Comparison of ENCODE assay signal across 24 cellular contexts in the genomic region with DNA sequence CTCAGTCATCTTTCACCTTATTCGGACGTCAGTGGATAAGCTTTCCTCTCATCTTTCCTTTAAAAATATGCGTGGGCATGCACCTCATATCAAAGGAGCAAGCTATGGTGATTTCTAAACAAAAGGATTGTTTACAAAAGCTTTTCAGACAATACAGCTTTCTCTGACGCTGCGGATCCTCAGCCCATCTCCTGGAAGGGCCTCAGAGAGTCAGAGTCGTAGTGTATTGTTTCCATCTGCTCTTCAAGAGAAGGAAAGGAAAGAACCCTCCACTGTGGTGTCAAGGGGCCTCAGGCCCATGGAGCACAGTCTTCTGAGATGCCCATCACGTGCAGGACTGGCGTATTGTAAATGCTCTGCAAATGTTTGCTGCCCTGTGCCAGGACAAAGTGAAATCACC.
"Had no signal": no experiment of that assay in that cellular context is flagged by ENCODE, and none has a peak within 500 bp of the region (broad histone marks: within the 10 kb centered on the region; RNA-seq: fewer than 3 reads in every experiment).

No MANE protein-coding gene starts in this region.

- DNase-seq: dermis blood vessel endothelial cell; effector memory CD4-positive, alpha-beta T cell; head of caudate nucleus; left ventricle myocardium superior; lower lobe of right lung; midbrain; naive thymus-derived CD4-positive, alpha-beta T cell; occipital lobe; ovary; posterior cingulate gyrus; psoas muscle; right cardiac atrium; sigmoid colon; stimulated activated CD4-positive, alpha-beta T cell treated with anti-CD3 and anti-CD28 coated beads, Interleukin-2, amount 100 ng/mL, for 24 hours; stimulated activated CD4-positive, alpha-beta T cell treated with anti-CD3 and anti-CD28 coated beads, Interleukin-4, amount 100 ng/mL, for 24 hours; stimulated activated naive CD8-positive, alpha-beta T cell treated with anti-CD3 and anti-CD28 coated beads, Interleukin-15, Interleukin-2, amounts not matched to agents 100 U/mL and 50 U/mL, for 24 hours; substantia nigra; testis; tibial artery had no signal

- H3K4me3 Mint-ChIP-seq: memory B cell; naive thymus-derived CD4-positive, alpha-beta T cell; nephron; stimulated activated memory B cell treated with anti-CD40 and anti-IgM and Interleukin-4, amounts not matched to agents 10 μg/mL and 1 μg/mL and 100 μg/mL, for 72 hours; type B pancreatic cell had no signal

- H3K4me3 ChIP-seq: coronary artery, lower lobe of right lung, ovary, psoas muscle, sigmoid colon, testis, tibial artery had no signal

- H3K4me1 Mint-ChIP-seq: memory B cell; naive thymus-derived CD4-positive, alpha-beta T cell; stimulated activated memory B cell treated with anti-CD40 and anti-IgM and Interleukin-4, amounts not matched to agents 10 μg/mL and 1 μg/mL and 100 μg/mL, for 72 hours had no signal

- ATAC-seq: left ventricle myocardium superior; lower lobe of right lung; naive thymus-derived CD4-positive, alpha-beta T cell; psoas muscle; right cardiac atrium; stimulated activated memory B cell treated with anti-CD40 and anti-IgM and Interleukin-4, amounts not matched to agents 10 μg/mL and 1 μg/mL and 100 μg/mL, for 72 hours; stimulated activated naive CD8-positive, alpha-beta T cell treated with anti-CD3 and anti-CD28 coated beads, Interleukin-15, Interleukin-2, amounts not matched to agents 100 U/mL and 50 U/mL, for 24 hours had no signal

- H3K27ac Mint-ChIP-seq: memory B cell; naive thymus-derived CD4-positive, alpha-beta T cell; nephron; stimulated activated memory B cell treated with anti-CD40 and anti-IgM and Interleukin-4, amounts not matched to agents 10 μg/mL and 1 μg/mL and 100 μg/mL, for 72 hours; type B pancreatic cell had no signal

- H3K27ac ChIP-seq: coronary artery, lower lobe of right lung, ovary, psoas muscle, sigmoid colon, testis, tibial artery had no signal

- H3K9me3 ChIP-seq: lower lobe of right lung, ovary, psoas muscle, testis had no signal

- H3K36me3 Mint-ChIP-seq: memory B cell; naive thymus-derived CD4-positive, alpha-beta T cell; stimulated activated memory B cell treated with anti-CD40 and anti-IgM and Interleukin-4, amounts not matched to agents 10 μg/mL and 1 μg/mL and 100 μg/mL, for 72 hours; type B pancreatic cell had no signal

- H3K4me1 ChIP-seq: lower lobe of right lung, psoas muscle, testis had no signal

- H3K27me3 ChIP-seq: ovary, sigmoid colon, testis, tibial artery had no signal

- H3K36me3 ChIP-seq: lower lobe of right lung, ovary, sigmoid colon, tibial artery had no signal
